In genomic region chr15:51098331-51098619, GRCh38 we compare ENCODE assay signal across 27 cellular contexts. TPM values are rescaled to one million over a fixed set of nuclear protein-coding genes. Genes with fewer than 3 reads are reported as not detected.
"Had no signal": no experiment of that assay in that cellular context is flagged by ENCODE, and none has a peak within 500 bp of the region (broad histone marks: within the 10 kb centered on the region; RNA-seq: fewer than 3 reads in every experiment).

No MANE protein-coding gene starts in this region.

- H3K4me3 ChIP-seq: breast epithelium, gastrocnemius medialis, hepatocyte, left ventricle myocardium inferior, right atrium auricular region, thoracic aorta had no signal

- DNase-seq: activated CD4-positive, alpha-beta memory T cell treated with anti-CD3 and anti-CD28 coated beads for 36 hours; activated CD4-positive, alpha-beta T cell treated with anti-CD3 and anti-CD28 coated beads, Interleukin-2, amount 10 ng/mL, durations not matched to agents 24 days and 14 days; activated CD4-positive, CD25-positive, alpha-beta regulatory T cell treated with anti-CD3 and anti-CD28 coated beads, Interleukin-2, amount 50 U/mL, for 72 hours; activated CD8-positive, alpha-beta memory T cell treated with anti-CD3 and anti-CD28 coated beads, Interleukin-2, amount 50 U/mL, for 4 hours; activated gamma-delta T cell treated with Interleukin-2 at 50 U/mL for 16 hours; activated naive CD4-positive, alpha-beta T cell treated with anti-CD3 and anti-CD28 coated beads, Interleukin-2, amount 50 U/mL, for 16 hours; activated T-cell treated with anti-CD3 and anti-CD28 coated beads, Interleukin-2, amount 50 U/mL, for 1 hour; amniotic stem cell; central memory CD4-positive, alpha-beta T cell; endodermal cell; gastrocnemius medialis; glutamatergic neuron; left ventricle myocardium inferior; naive thymus-derived CD4-positive, alpha-beta T cell; stimulated activated CD4-positive, alpha-beta T cell treated with anti-CD3 and anti-CD28 coated beads, Interleukin-12 subunit alpha, Interleukin-12 subunit beta, amount 100 ng/mL, for 4 hours; stimulated activated CD4-positive, alpha-beta T cell treated with anti-CD3 and anti-CD28 coated beads, Interleukin-4, amount 100 ng/mL, for 1 hour; stimulated activated naive CD8-positive, alpha-beta T cell treated with anti-CD3 and anti-CD28 coated beads, Interleukin-15, Interleukin-2, amounts not matched to agents 100 U/mL and 50 U/mL, for 24 hours; T-helper 17 cell; T1000; WERI-Rb-1 had no signal

- H2AFZ ChIP-seq: hepatocyte had no signal

- H3K36me3 Mint-ChIP-seq: activated CD4-positive, alpha-beta memory T cell treated with anti-CD3 and anti-CD28 coated beads for 36 hours; mesothelial cell of epicardium; type B pancreatic cell had no signal

- H3K4me2 ChIP-seq: hepatocyte had no signal

- ATAC-seq: gastrocnemius medialis; naive thymus-derived CD4-positive, alpha-beta T cell; T-helper 17 cell had no signal

- H3K27me3 ChIP-seq: right atrium auricular region had no signal

- H3K4me3 Mint-ChIP-seq: activated CD4-positive, alpha-beta memory T cell treated with anti-CD3 and anti-CD28 coated beads for 36 hours; activated CD4-positive, alpha-beta T cell treated with anti-CD3 and anti-CD28 coated beads, Interleukin-2, amount 10 ng/mL, durations not matched to agents 24 days and 14 days; dendritic cell treated with granulocyte-macrophage colony-stimulating factor and Interleukin-4, amounts not matched to agents 40 ng/mL and 50 ng/mL, for 4 days; endodermal cell; mesothelial cell of epicardium; naive thymus-derived CD4-positive, alpha-beta T cell; T-helper 17 cell; type B pancreatic cell had no signal

- H3K9me3 ChIP-seq: breast epithelium, gastrocnemius medialis, left ventricle myocardium inferior, right atrium auricular region, thoracic aorta had no signal

- H3K27ac ChIP-seq: breast epithelium, gastrocnemius medialis, hepatocyte, left ventricle myocardium inferior, WERI-Rb-1 had no signal

- H3K9me3 Mint-ChIP-seq: activated CD4-positive, alpha-beta memory T cell treated with anti-CD3 and anti-CD28 coated beads for 36 hours; activated CD4-positive, alpha-beta T cell treated with anti-CD3 and anti-CD28 coated beads, Interleukin-2, amount 10 ng/mL, durations not matched to agents 24 days and 14 days; dendritic cell treated with granulocyte-macrophage colony-stimulating factor and Interleukin-4, amounts not matched to agents 40 ng/mL and 50 ng/mL, for 4 days; endodermal cell; mesothelial cell of epicardium; type B pancreatic cell had no signal

- H3K36me3 ChIP-seq: breast epithelium, gastrocnemius medialis, left ventricle myocardium inferior, right atrium auricular region, thoracic aorta, WERI-Rb-1 had no signal

- H3K4me1 Mint-ChIP-seq: endodermal cell had no signal

- H3K27ac Mint-ChIP-seq: activated CD4-positive, alpha-beta memory T cell treated with anti-CD3 and anti-CD28 coated beads for 36 hours; activated CD4-positive, alpha-beta T cell treated with anti-CD3 and anti-CD28 coated beads, Interleukin-2, amount 10 ng/mL, durations not matched to agents 24 days and 14 days; dendritic cell treated with granulocyte-macrophage colony-stimulating factor and Interleukin-4, amounts not matched to agents 40 ng/mL and 50 ng/mL, for 4 days; endodermal cell; mesothelial cell of epicardium; naive thymus-derived CD4-positive, alpha-beta T cell; T-helper 17 cell; type B pancreatic cell had no signal

- H3K79me2 ChIP-seq: hepatocyte had no signal

RNA-seq across cellular contexts. Expression of gene TNFAIP8L3, which starts 3.6 kb away (rescaled TPM):
- total RNA-seq: naive thymus-derived CD4-positive, alpha-beta T cell; T-helper 17 cell had no signal
- polyA plus RNA-seq: naive thymus-derived CD4-positive, alpha-beta T cell had no signal
